In genomic region chr7:5429857-5430611, GRCh38 we compare ENCODE assay signal across 8 cellular contexts. TPM values are rescaled to one million over a fixed set of nuclear protein-coding genes. Genes with fewer than 3 reads are reported as not detected.
DNase-seq lines count a peak whose midpoint lies in the region; ATAC-seq and TF ChIP-seq lines count a peak whose summit lies in the region.

No MANE protein-coding gene starts in this region.

- H3K27ac ChIP-seq in SK-N-MC (peak overlapping the region; percentile 77), neutrophil (peak overlapping the region; percentile 35)

- peak overlapping the region; percentile 64 for H3K4me3 ChIP-seq in SK-N-MC
- H3K4me3 ChIP-seq in fibroblast of villous mesenchyme (ENCODE audit: low read depth, low read length) = peak overlapping the region; percentile 89
- H3K4me3 ChIP-seq in neutrophil (ENCODE audit: low read depth in 1 of 2, low read length in 1 of 2) = peak overlapping the region; percentile 94 to 97

- peaks cover 10% of the 10 kb centered on the region for H3K4me1 Mint-ChIP-seq in activated CD4-positive, alpha-beta T cell treated with anti-CD3 and anti-CD28 coated beads, Interleukin-2, amount 10 ng/mL, durations not matched to agents 24 days and 14 days

- no peaks in the 10 kb centered on the region for H3K9me3 Mint-ChIP-seq in activated CD4-positive, alpha-beta T cell treated with anti-CD3 and anti-CD28 coated beads, Interleukin-2, amount 10 ng/mL, durations not matched to agents 24 days and 14 days

- no peaks in the 10 kb centered on the region for H3K27me3 ChIP-seq in neutrophil

- peak overlapping the region; percentile 50 for H3K4me3 Mint-ChIP-seq in activated CD4-positive, alpha-beta T cell treated with anti-CD3 and anti-CD28 coated beads, Interleukin-2, amount 10 ng/mL, durations not matched to agents 24 days and 14 days

- H3K36me3 ChIP-seq in SK-N-MC (ENCODE audit: insufficient read depth, low read length) = no peaks in the 10 kb centered on the region
- no peaks in the 10 kb centered on the region for H3K36me3 ChIP-seq in neutrophil

- peaks cover 57% of the 10 kb centered on the region for H3K27me3 Mint-ChIP-seq in activated CD4-positive, alpha-beta T cell treated with anti-CD3 and anti-CD28 coated beads, Interleukin-2, amount 10 ng/mL, durations not matched to agents 24 days and 14 days

- H3K27ac Mint-ChIP-seq in activated CD4-positive, alpha-beta T cell treated with anti-CD3 and anti-CD28 coated beads, Interleukin-2, amount 10 ng/mL, durations not matched to agents 24 days and 14 days = peak overlapping the region; percentile 65

- H3K36me3 Mint-ChIP-seq in activated CD4-positive, alpha-beta T cell treated with anti-CD3 and anti-CD28 coated beads, Interleukin-2, amount 10 ng/mL, durations not matched to agents 24 days and 14 days (ENCODE audit: low read depth) = no peaks in the 10 kb centered on the region

- intact Hi-C loops in activated CD4-positive, alpha-beta T cell treated with anti-CD3 and anti-CD28 coated beads, Interleukin-2, amount 10 ng/mL, durations not matched to agents 24 days and 14 days (cut with micrococcal nuclease) = no loop called here

- no peaks in the 10 kb centered on the region for H3K9me3 ChIP-seq in SK-N-MC (ENCODE audit: low read depth, low read length)
- no peaks in the 10 kb centered on the region for H3K9me3 ChIP-seq in neutrophil

- peaks cover 35 to 39% of the 10 kb centered on the region in 2 experiments for H3K4me1 ChIP-seq in neutrophil (ENCODE audit: control insufficient read depth in 1 of 2, insufficient read depth in 1 of 2, low read depth in 1 of 2, low read length in 1 of 2)

- ATAC-seq in GM19328 (IDR thresholded peaks at IDR 0.05; ENCODE audit: unreplicated experiment) (no peak), HG02938 (IDR thresholded peaks at IDR 0.05; ENCODE audit: unreplicated experiment) (no peak)

- peak; percentile 61 for DNase-seq in activated CD4-positive, alpha-beta T cell treated with anti-CD3 and anti-CD28 coated beads, Interleukin-2, amount 10 ng/mL, durations not matched to agents 24 days and 14 days
- no peak for DNase-seq in activated CD4-positive, alpha-beta T cell treated with anti-CD3 and anti-CD28 coated beads, Interleukin-2, amount 50 U/mL, for 1 hour
- no peak for DNase-seq in SK-N-MC (ENCODE audit: low read depth, low spot score)
- peak; percentile 68 for DNase-seq in fibroblast of villous mesenchyme (ENCODE audit: low read depth)
- no peak for DNase-seq in NK-92 (lab: John Stamatoyannopoulos, UW; ENCODE audit: unreplicated experiment)

- H3K9ac ChIP-seq in SK-N-MC (ENCODE audit: insufficient read length) = peak overlapping the region; percentile 70

- TF ChIP-seq CTCF in fibroblast of villous mesenchyme (IDR thresholded peaks at IDR 0.05; ENCODE audit: insufficient read depth, low read depth, low read length) (no peak), neutrophil (IDR thresholded peaks at IDR 0.05) (no peak)

RNA-seq across cellular contexts. Expression of gene TNRC18, which starts 6.4 kb away (rescaled TPM):
- 40.0 and 43.3 TPM in 2 replicates for total RNA-seq in activated CD4-positive, alpha-beta T cell treated with anti-CD3 and anti-CD28 coated beads, Interleukin-2, amount 10 ng/mL, durations not matched to agents 24 days and 14 days
- total RNA-seq in fibroblast of villous mesenchyme = 54.4 and 78.0 TPM in 2 replicates

Comparison
In these comparisons a context has a peak if more than half of its experiments do, and no peak if none do; other contexts are left out.
1. DNase-seq: peak in activated CD4-positive, alpha-beta T cell treated with anti-CD3 and anti-CD28 coated beads, Interleukin-2, amount 10 ng/mL, durations not matched to agents 24 days and 14 days (single experiment) and fibroblast of villous mesenchyme (single experiment); none in activated CD4-positive, alpha-beta T cell treated with anti-CD3 and anti-CD28 coated beads, Interleukin-2, amount 50 U/mL, for 1 hour (single experiment), SK-N-MC (single experiment) and NK-92 (single experiment).
2. Peak in every context shown above with its lines, with median percentiles within 50 percentile points of each other: H3K4me3 ChIP-seq.